Comparison of ENCODE assay signal across 9 cellular contexts in the genomic region with DNA sequence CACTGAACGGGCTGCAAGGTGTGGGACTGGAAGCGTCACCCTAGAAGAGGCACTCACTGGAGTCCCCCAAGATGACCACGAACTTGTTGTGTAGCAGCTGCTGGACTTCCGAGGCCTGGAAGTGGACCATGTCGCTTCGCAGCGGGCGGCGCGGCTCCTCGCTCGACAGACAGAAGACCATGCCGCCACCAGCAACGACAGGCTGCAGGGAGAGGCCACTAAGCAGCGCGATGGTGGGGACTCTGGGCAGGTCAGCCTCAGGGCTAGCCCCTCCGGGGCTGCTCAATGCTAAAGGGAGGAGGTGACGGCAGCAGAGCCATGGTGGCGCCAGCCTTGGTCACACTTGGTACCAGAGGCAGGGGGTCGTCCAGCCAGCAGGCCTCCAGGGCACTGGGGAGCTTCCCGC. TPM values are rescaled to one million over a fixed set of nuclear protein-coding genes. Genes with fewer than 3 reads are reported as not detected.
DNase-seq lines count a peak whose midpoint lies in the region; ATAC-seq and TF ChIP-seq lines count a peak whose summit lies in the region.
"Had no signal": no experiment of that assay in that cellular context is flagged by ENCODE, and none has a peak within 500 bp of the region (broad histone marks: within the 10 kb centered on the region; RNA-seq: fewer than 3 reads in every experiment).

No MANE protein-coding gene starts in this region.

- peaks cover 30% of the 10 kb centered on the region for H3K36me3 ChIP-seq in SJSA1
- H3K36me3 ChIP-seq in gastroesophageal sphincter: peaks cover 0 to 43% of the 10 kb centered on the region in 2 donors
- no peaks in the 10 kb centered on the region for H3K36me3 ChIP-seq in gastrocnemius medialis

- H3K4me3 ChIP-seq in SJSA1 (peak overlapping the region; percentile 74), gastroesophageal sphincter (peak overlapping the region; percentile 83 to 88), gastrocnemius medialis (peak overlapping the region; percentile 88 to 98 (median 90))

- H3K4me1 ChIP-seq in SJSA1 (replicated peaks) (peaks cover 18% of the 10 kb centered on the region), gastroesophageal sphincter (peaks cover 0 to 28% (median 3%) of the 10 kb centered on the region in 3 donors), gastrocnemius medialis (peaks cover 16 to 23% of the 10 kb centered on the region in 2 donors)

- intact Hi-C loops in gastrocnemius medialis (cut with DNase I; ENCODE audit: low total_unique reads): loop anchor here (1.0 to 5.0 kb wide), 3 partner anchors 34 to 187 kb away; partner anchors contain the start of genes NOP56 and PTPRA

- H3K27me3 ChIP-seq in SJSA1 (replicated peaks) (no peaks in the 10 kb centered on the region), gastroesophageal sphincter (no peaks in the 10 kb centered on the region), gastrocnemius medialis (no peaks in the 10 kb centered on the region)

- TF ChIP-seq CTCF in GM10266 (IDR thresholded peaks at IDR 0.05; ENCODE audit: control insufficient read depth, insufficient read depth, low read depth, missing control alignments) (no peak), gastroesophageal sphincter (IDR thresholded peaks at IDR 0.05) (no peak), gastrocnemius medialis (IDR thresholded peaks at IDR 0.05 in 4 of 5, conservative IDR thresholded peaks at IDR 0.05 in 1 of 5) (no peak)

- ATAC-seq in gastroesophageal sphincter (no peak), gastrocnemius medialis (no peak)

- TF ChIP-seq POLR2A in gastroesophageal sphincter (IDR thresholded peaks at IDR 0.05): no peak
- no peak for TF ChIP-seq POLR2A in gastrocnemius medialis (IDR thresholded peaks at IDR 0.05)

- 88 to 90% methylated on average over 6 to 12 of the region's 21 CpGs for WGBS in gastroesophageal sphincter (ENCODE audit: low coverage in 1 of 2), 2 donors

- peak; percentile 21 for DNase-seq in GM10266 (ENCODE audit: extremely low spot score)
- no peak for DNase-seq in SJSA1 (ENCODE audit: low read depth in 1 of 2, low spot score in 2 of 2)
- no peak for DNase-seq in gastrocnemius medialis
- DNase-seq in stimulated activated CD4-positive, alpha-beta T cell treated with anti-CD3 and anti-CD28 coated beads, Interleukin-1b, Interleukin-23, amount 100 ng/mL, for 48 hours: no peak
- DNase-seq in kidney glomerular epithelial cell (lab: John Stamatoyannopoulos, UW): no peak
- no peak for DNase-seq in NCI-H2107 (lab: John Stamatoyannopoulos, UW)
- DNase-seq in pons (ENCODE audit: low spot score): no peak

- H3K9me3 ChIP-seq in SJSA1 (replicated peaks) (peaks cover 5% of the 10 kb centered on the region; the same call in 1 of the 2 replicates), gastroesophageal sphincter (no peaks in the 10 kb centered on the region), gastrocnemius medialis (no peaks in the 10 kb centered on the region)

- TF ChIP-seq EP300 in gastroesophageal sphincter (IDR thresholded peaks at IDR 0.05): no peak

- in situ Hi-C loops in gastrocnemius medialis (cut with MboI; ENCODE audit: low sequenced_read_pairs in 4 of 4): loop anchor here in 1 of 4 donors (25.0 kb wide), 1 partner anchor 1727 kb away; the partner anchor contains the start of gene PSMF1

- H3K27ac ChIP-seq in SJSA1 (peak overlapping the region; percentile 91), gastroesophageal sphincter (peak overlapping the region in 3 of 4 donors; percentile 89 to 92 (median 92)), gastrocnemius medialis (peak overlapping the region; percentile 83 to 97 (median 94))

RNA-seq across cellular contexts. Expression of gene PCED1A, which starts 0.7 kb away (rescaled TPM):
- 18.3 and 25.6 TPM in 2 replicates for total RNA-seq in SJSA1 (2014; rRNA removed; shearing (Covaris generic))
- total RNA-seq in gastroesophageal sphincter (10 to 100 TPM; 13.8 to 23.2 (median 16.7) TPM), gastrocnemius medialis (1 to 10 TPM; 2.6 to 9.3 (median 5.7) TPM)

RNA-seq across cellular contexts. Expression of gene VPS16, which starts 0.8 kb away (rescaled TPM):
- 40.5 and 44.3 TPM in 2 replicates for total RNA-seq in SJSA1 (2014; rRNA removed; shearing (Covaris generic))
- total RNA-seq in gastroesophageal sphincter: 10 to 100 TPM; 22.1 to 44.0 (median 30.7) TPM
- total RNA-seq in gastrocnemius medialis: 10 to 100 TPM; 17.3 to 26.4 (median 21.6) TPM

RNA-seq across cellular contexts. Expression of gene TMEM239, which starts 23.6 kb away (rescaled TPM):
- not detected in 2 replicates for total RNA-seq in SJSA1 (2014; rRNA removed; shearing (Covaris generic))
- under 1 TPM in 1 of 4 donors, not detected in 3; 0.15 TPM for total RNA-seq in gastroesophageal sphincter
- total RNA-seq in gastrocnemius medialis: not detected
- total RNA-seq: T-helper 1 cell treated with Interleukin-12 subunit alpha and Interleukin-12 subunit beta and Interleukin-4 antibody, amounts not matched to agents 30 ng/mL and 1 ng/mL, for 36 hours had no signal

RNA-seq across cellular contexts. Expression of gene C20orf141, which starts 24.9 kb away (rescaled TPM):
- not detected in 2 replicates for total RNA-seq in SJSA1 (2014; rRNA removed; shearing (Covaris generic))
- total RNA-seq in gastroesophageal sphincter: not detected
- total RNA-seq in gastrocnemius medialis: not detected
- total RNA-seq: T-helper 1 cell treated with Interleukin-12 subunit alpha and Interleukin-12 subunit beta and Interleukin-4 antibody, amounts not matched to agents 30 ng/mL and 1 ng/mL, for 36 hours had no signal

RNA-seq across cellular contexts. Expression of gene PTPRA, which starts 33.5 kb away (rescaled TPM):
- total RNA-seq in SJSA1 (2014; rRNA removed; shearing (Covaris generic)): 16.5 and 36.4 TPM in 2 replicates
- total RNA-seq in gastroesophageal sphincter (10 to 100 TPM; 54.1 to 85.4 (median 67.0) TPM), gastrocnemius medialis (10 to 100 TPM; 18.9 to 32.5 (median 27.3) TPM)
